ENCODE assay signal across 32 cellular contexts in genomic region chr15:75706682-75706954, GRCh38. TPM values are rescaled to one million over a fixed set of nuclear protein-coding genes. Genes with fewer than 3 reads are reported as not detected.
DNase-seq lines count a peak whose midpoint lies in the region; ATAC-seq and TF ChIP-seq lines count a peak whose summit lies in the region.
"Had no signal": no experiment of that assay in that cellular context is flagged by ENCODE, and none has a peak within 500 bp of the region (broad histone marks: within the 10 kb centered on the region; RNA-seq: fewer than 3 reads in every experiment).

No MANE protein-coding gene starts in this region.

- H3K4me3 ChIP-seq in heart left ventricle = no peak overlapping the region
- no peak overlapping the region for H3K4me3 ChIP-seq in brain microvascular endothelial cell (ENCODE audit: low read depth, low read length)
- H3K4me3 ChIP-seq in tibial artery = peak overlapping the region in 1 of 2 donors; percentile 30
- H3K4me3 ChIP-seq in body of pancreas = no peak overlapping the region
- H3K4me3 ChIP-seq: psoas muscle, suprapubic skin, uterus had no signal

- WGBS in heart left ventricle, 4 donors = 59 to 71% (median 62%) methylated on average over 2 of the region's 2 CpGs
- WGBS in body of pancreas, 2 donors = 17 to 37% methylated on average over 2 of the region's 2 CpGs

- no peaks in the 10 kb centered on the region for H3K36me3 Mint-ChIP-seq in nephron progenitor cell (ENCODE audit: low read depth)
- H3K36me3 Mint-ChIP-seq: activated CD4-positive, alpha-beta memory T cell treated with anti-CD3 and anti-CD28 coated beads for 36 hours; CD8-positive, alpha-beta memory T cell; naive B cell; stimulated activated effector memory CD8-positive, alpha-beta T cell treated with anti-CD3 and anti-CD28 coated beads, Interleukin-12 subunit alpha, Interleukin-12 subunit beta, amount 100 ng/mL, for 72 hours had no signal

- no peaks in the 10 kb centered on the region for H3K36me3 ChIP-seq in heart left ventricle
- peaks cover 3% of the 10 kb centered on the region for H3K36me3 ChIP-seq in brain microvascular endothelial cell (replicated peaks)
- peaks cover 0 to 21% (median 6%) of the 10 kb centered on the region in 3 donors for H3K36me3 ChIP-seq in tibial artery
- H3K36me3 ChIP-seq in body of pancreas (replicated peaks in 1 of 2; ENCODE audit: insufficient read depth in 1 of 2, low read depth in 2 of 2) = no peaks in the 10 kb centered on the region
- H3K36me3 ChIP-seq: suprapubic skin, uterus had no signal

- H3K27ac ChIP-seq in heart left ventricle (peak overlapping the region in 9 of 12 donors; percentile 23 to 89 (median 75)), brain microvascular endothelial cell (no peak overlapping the region), tibial artery (peak overlapping the region; percentile 91 to 99), body of pancreas (no peak overlapping the region)
- H3K27ac ChIP-seq: epithelial cell of prostate, HL-60, suprapubic skin had no signal

- peaks cover 54% of the 10 kb centered on the region for H3K4me1 Mint-ChIP-seq in nephron progenitor cell
- H3K4me1 Mint-ChIP-seq: CD8-positive, alpha-beta memory T cell had no signal

- H3K27me3 ChIP-seq in heart left ventricle = no peaks in the 10 kb centered on the region
- H3K27me3 ChIP-seq in brain microvascular endothelial cell (replicated peaks) = no peaks in the 10 kb centered on the region
- H3K27me3 ChIP-seq in tibial artery = no peaks in the 10 kb centered on the region
- H3K27me3 ChIP-seq in body of pancreas = no peaks in the 10 kb centered on the region
- H3K27me3 ChIP-seq: suprapubic skin, uterus had no signal

- no peaks in the 10 kb centered on the region for H3K9me3 Mint-ChIP-seq in nephron progenitor cell
- H3K9me3 Mint-ChIP-seq: activated CD4-positive, alpha-beta memory T cell treated with anti-CD3 and anti-CD28 coated beads for 36 hours; activated naive CD4-positive, alpha-beta T cell treated with anti-CD3 and anti-CD28 coated beads for 36 hours; CD8-positive, alpha-beta memory T cell; H9; stimulated activated effector memory CD8-positive, alpha-beta T cell treated with anti-CD3 and anti-CD28 coated beads, Interleukin-12 subunit alpha, Interleukin-12 subunit beta, amount 100 ng/mL, for 72 hours had no signal

- intact Hi-C loops in heart left ventricle (cut with DNase I) = no loop called here
- intact Hi-C loops in left cardiac atrium (cut with DNase I) = no loop called here
- intact Hi-C loops in tibial artery (cut with DNase I; ENCODE audit: low total_unique reads) = no loop called here
- intact Hi-C loops in body of pancreas (cut with DNase I) = no loop called here

- H3K9me3 ChIP-seq in heart left ventricle (no peaks in the 10 kb centered on the region), tibial artery (no peaks in the 10 kb centered on the region), body of pancreas (no peaks in the 10 kb centered on the region)
- H3K9me3 ChIP-seq: psoas muscle, suprapubic skin, uterus had no signal

- CTCF ChIA-PET in HEK293T (lab: Yijun Ruan, JAX) = interaction anchor here (0.6 kb wide), 1 partner anchor 50 kb away, joined by 3 read pairs; no protein-coding TSS in a partner anchor

- TF ChIP-seq POLR2A in heart left ventricle (IDR thresholded peaks at IDR 0.05) (no peak), body of pancreas (IDR thresholded peaks at IDR 0.05) (no peak)

- ATAC-seq in heart left ventricle (no peak), left cardiac atrium (no peak), body of pancreas (no peak)
- ATAC-seq: psoas muscle; SK-N-SH treated with all-trans-retinoic acid at 6 μM for 48 hours; stimulated activated effector memory CD8-positive, alpha-beta T cell treated with anti-CD3 and anti-CD28 coated beads, Interleukin-12 subunit alpha, Interleukin-12 subunit beta, amount 100 ng/mL, for 72 hours had no signal

- DNase-seq in heart left ventricle = no peak
- no peak for DNase-seq in left cardiac atrium
- DNase-seq in brain microvascular endothelial cell = peak; percentile 30
- DNase-seq in nephron progenitor cell = no peak
- DNase-seq in tibial artery = no peak
- DNase-seq in body of pancreas = no peak
- DNase-seq in HEK293T (ENCODE audit: extremely low spot score) = no peak
- no peak for DNase-seq in NCI-H446 (lab: John Stamatoyannopoulos, UW)
- DNase-seq: activated CD4-positive, alpha-beta memory T cell treated with anti-CD3 and anti-CD28 coated beads for 36 hours; activated CD4-positive, alpha-beta T cell treated with anti-CD3 and anti-CD28 coated beads for 1 hour; activated naive CD4-positive, alpha-beta T cell treated with anti-CD3 and anti-CD28 coated beads for 36 hours; CD8-positive, alpha-beta memory T cell; cortex of kidney; effector memory CD4-positive, alpha-beta T cell; H9; head of caudate nucleus; KG1; MM.1S; naive B cell; NCI-H1930; NCI-H2171 treated with DMSO at 0.1 percent for 48 hours; NCI-H524; NK-92 treated with Interleukin-12 subunit alpha and Interleukin-12 subunit beta, amount 100 ng/mL, for 24 hours; occipital lobe; psoas muscle; T-helper 2 cell; uterus had no signal

- H3K4me1 ChIP-seq in heart left ventricle (peaks cover 0 to 60% (median 26%) of the 10 kb centered on the region in 12 donors), tibial artery (peaks cover 0 to 63% (median 56%) of the 10 kb centered on the region in 4 donors), body of pancreas (no peaks in the 10 kb centered on the region)

- H3K27me3 Mint-ChIP-seq in nephron progenitor cell (ENCODE audit: low read depth, poor library complexity) = no peaks in the 10 kb centered on the region

- H3K27ac Mint-ChIP-seq in nephron progenitor cell = peak overlapping the region; percentile 95
- H3K27ac Mint-ChIP-seq: activated CD4-positive, alpha-beta memory T cell treated with anti-CD3 and anti-CD28 coated beads for 36 hours; activated naive CD4-positive, alpha-beta T cell treated with anti-CD3 and anti-CD28 coated beads for 36 hours; CD8-positive, alpha-beta memory T cell; stimulated activated effector memory CD8-positive, alpha-beta T cell treated with anti-CD3 and anti-CD28 coated beads, Interleukin-12 subunit alpha, Interleukin-12 subunit beta, amount 100 ng/mL, for 72 hours had no signal

- H3K4me3 Mint-ChIP-seq in nephron progenitor cell = no peak overlapping the region
- H3K4me3 Mint-ChIP-seq: activated CD4-positive, alpha-beta memory T cell treated with anti-CD3 and anti-CD28 coated beads for 36 hours; activated naive CD4-positive, alpha-beta T cell treated with anti-CD3 and anti-CD28 coated beads for 36 hours; CD8-positive, alpha-beta memory T cell; naive B cell; stimulated activated effector memory CD8-positive, alpha-beta T cell treated with anti-CD3 and anti-CD28 coated beads, Interleukin-12 subunit alpha, Interleukin-12 subunit beta, amount 100 ng/mL, for 72 hours had no signal

- in situ Hi-C loops in brain microvascular endothelial cell (cut with HindIII; ENCODE audit: low pct_ligation_motif_present, low sequenced_read_pairs) = no loop called here

- no peak for TF ChIP-seq CTCF in heart left ventricle (IDR thresholded peaks at IDR 0.05)
- TF ChIP-seq CTCF in brain microvascular endothelial cell (IDR thresholded peaks at IDR 0.05; ENCODE audit: low read depth, low read length, missing control alignments) = no peak
- no peak for TF ChIP-seq CTCF in nephron progenitor cell (IDR thresholded peaks at IDR 0.05)
- no peak for TF ChIP-seq CTCF in tibial artery (IDR thresholded peaks at IDR 0.05)
- TF ChIP-seq CTCF in body of pancreas (IDR thresholded peaks at IDR 0.05) = no peak

- POLR2A ChIA-PET in HEK293T (lab: Yijun Ruan, JAX) = no interaction called here

TF ChIP-seq in HEK293T, 16 proteins besides CTCF, POLR2A, EP300 and RAD21:
- TF ChIP-seq FOXM1 (IDR thresholded peaks at IDR 0.05; ENCODE audit: borderline replicate concordance) (no peak), FOXA1 (IDR thresholded peaks at IDR 0.05) (no peak), FOXK2 (IDR thresholded peaks at IDR 0.05) (no peak), HDGF (IDR thresholded peaks at IDR 0.05; ENCODE audit: borderline replicate concordance) (no peak), TARDBP (IDR thresholded peaks at IDR 0.05) (no peak), BHLHE40 (IDR thresholded peaks at IDR 0.05; ENCODE audit: borderline replicate concordance) (no peak), SUZ12 (IDR thresholded peaks at IDR 0.05) (no peak), CTBP1 (IDR thresholded peaks at IDR 0.05; ENCODE audit: borderline replicate concordance) (no peak), ZNF384 (IDR thresholded peaks at IDR 0.05) (no peak), LEF1 (IDR thresholded peaks at IDR 0.05; ENCODE audit: borderline replicate concordance) (no peak)

RNA-seq across cellular contexts. Expression of gene CSPG4, which starts 6.0 kb away (rescaled TPM):
- total RNA-seq in heart left ventricle (10 to 100 TPM in 8 of 9 donors, 1 to 10 TPM in 1; 9.0 to 46.9 (median 18.8) TPM), left cardiac atrium (10 to 100 TPM; 16.8 to 27.6 TPM), body of pancreas (10 to 100 TPM in 1 of 2 donors, 1 to 10 TPM in 1; 3.1 to 13.8 TPM)
- polyA plus RNA-seq in heart left ventricle = 10 to 100 TPM in 1 of 2 donors, 1 to 10 TPM in 1; 8.5 to 13.9 TPM
- total RNA-seq: activated CD4-positive, alpha-beta memory T cell treated with anti-CD3 and anti-CD28 coated beads for 36 hours; activated naive CD4-positive, alpha-beta T cell treated with anti-CD3 and anti-CD28 coated beads for 36 hours; CD8-positive, alpha-beta memory T cell had no signal
- polyA plus RNA-seq: CD8-positive, alpha-beta memory T cell had no signal

RNA-seq across cellular contexts. Expression of gene SNX33, which starts 58.9 kb away (rescaled TPM):
- total RNA-seq in heart left ventricle (10 to 100 TPM in 6 of 9 donors, 1 to 10 TPM in 3; 8.3 to 20.9 (median 11.6) TPM), left cardiac atrium (10 to 100 TPM; 14.3 to 17.0 TPM), body of pancreas (10 to 100 TPM; 19.8 to 21.8 TPM)
- 1 to 10 TPM; 7.7 to 9.2 TPM for polyA plus RNA-seq in heart left ventricle

Comparison
In these comparisons a context has a peak if more than half of its experiments do, and no peak if none do; other contexts are left out.
1. H3K27ac ChIP-seq: peak in heart left ventricle (9 of 12) and tibial artery (2 of 2); none in brain microvascular endothelial cell (single experiment) and body of pancreas (0 of 4).